Comparison of ENCODE assay signal across 8 cellular contexts in genomic region chr16:73056911-73057310, GRCh38. TPM values are rescaled to one million over a fixed set of nuclear protein-coding genes. Genes with fewer than 3 reads are reported as not detected.
DNase-seq lines count a peak whose midpoint lies in the region; ATAC-seq and TF ChIP-seq lines count a peak whose summit lies in the region.

No MANE protein-coding gene starts in this region.

- peaks cover 29% of the 10 kb centered on the region for H3K4me1 Mint-ChIP-seq in chondrocyte (ENCODE audit: low read depth)
- peaks cover 8 to 35% (median 17%) of the 10 kb centered on the region in 4 donors for H3K4me1 Mint-ChIP-seq in naive thymus-derived CD8-positive, alpha-beta T cell

- TF ChIP-seq CTCF in C4-2B (conservative IDR thresholded peaks at IDR 0.05) (no peak), chondrocyte (IDR thresholded peaks at IDR 0.05) (no peak)

- H3K4me3 Mint-ChIP-seq in chondrocyte (ENCODE audit: unreplicated experiment): peak overlapping the region; percentile 96
- H3K4me3 Mint-ChIP-seq in naive thymus-derived CD8-positive, alpha-beta T cell: peak overlapping the region; percentile 83 to 98 (median 92)

- peak overlapping the region; percentile 100 for H3K27ac ChIP-seq in C4-2B

- ATAC-seq in naive thymus-derived CD8-positive, alpha-beta T cell: no peak
- ATAC-seq in GM19455 (IDR thresholded peaks at IDR 0.05; ENCODE audit: unreplicated experiment): no peak

- H3K4me3 ChIP-seq in MG63: peak overlapping the region; percentile 49

- H3K27me3 ChIP-seq in MG63: no peaks in the 10 kb centered on the region

- H3K27ac Mint-ChIP-seq in chondrocyte (ENCODE audit: unreplicated experiment): no peak overlapping the region
- peak overlapping the region in 2 of 10 donors; percentile 53 to 95 for H3K27ac Mint-ChIP-seq in naive thymus-derived CD8-positive, alpha-beta T cell

- H3K27me3 Mint-ChIP-seq in chondrocyte (ENCODE audit: low read depth): no peaks in the 10 kb centered on the region
- H3K27me3 Mint-ChIP-seq in naive thymus-derived CD8-positive, alpha-beta T cell: peaks cover 26 to 52% (median 48%) of the 10 kb centered on the region in 5 donors

- H3K36me3 ChIP-seq in MG63: no peaks in the 10 kb centered on the region

- no peaks in the 10 kb centered on the region for H3K9me3 Mint-ChIP-seq in chondrocyte (ENCODE audit: low read depth)
- H3K9me3 Mint-ChIP-seq in naive thymus-derived CD8-positive, alpha-beta T cell: peaks cover 0 to 4% (median 0%) of the 10 kb centered on the region in 9 donors

- POLR2A ChIA-PET in naive thymus-derived CD8-positive, alpha-beta T cell (lab: Charles Lee): no interaction called here

- no peak for DNase-seq in MG63
- no peak for DNase-seq in chondrocyte (ENCODE audit: low spot score)
- DNase-seq in naive thymus-derived CD8-positive, alpha-beta T cell: no peak
- DNase-seq in NCI-H446 (lab: John Stamatoyannopoulos, UW): no peak
- DNase-seq in UCSD-AML1 (lab: John Stamatoyannopoulos, UW; ENCODE audit: unreplicated experiment): no peak
- no peak for DNase-seq in SIG-M5 (lab: John Stamatoyannopoulos, UW)

- no peaks in the 10 kb centered on the region for H3K9me3 ChIP-seq in MG63

- peaks cover 7% of the 10 kb centered on the region for H3K36me3 Mint-ChIP-seq in chondrocyte (ENCODE audit: low read depth)
- peaks cover 2 to 5% (median 2%) of the 10 kb centered on the region in 3 donors for H3K36me3 Mint-ChIP-seq in naive thymus-derived CD8-positive, alpha-beta T cell

RNA-seq across cellular contexts. Expression of gene ZFHX3, which starts 9.0 kb away (rescaled TPM):
- total RNA-seq in MG63 (2014; rRNA removed; shearing (Covaris generic); ENCODE audit: low replicate concordance): 0.89 and 1.2 TPM in 2 replicates
- total RNA-seq in chondrocyte: 74.4 to 91.0 TPM (median 86.8 TPM) in 3 replicates
- under 1 TPM; 0.34 to 0.38 TPM for total RNA-seq in naive thymus-derived CD8-positive, alpha-beta T cell
- polyA plus RNA-seq in naive thymus-derived CD8-positive, alpha-beta T cell: under 1 TPM in 1 of 3 donors, not detected in 2; 0.05 TPM

Comparison
In these comparisons a context has a peak if more than half of its experiments do, and no peak if none do; other contexts are left out.
1. RNA of gene ZFHX3, which starts 9.0 kb away (total RNA-seq): 74.4 to 91.0 TPM in chondrocyte; 0.89 to 1.2 TPM in MG63 and 0.34 to 0.38 TPM in naive thymus-derived CD8-positive, alpha-beta T cell; every median in the first group is over 10 times any median in the second.